ENCODE assay signal across 1 cellular context in the genomic region with DNA sequence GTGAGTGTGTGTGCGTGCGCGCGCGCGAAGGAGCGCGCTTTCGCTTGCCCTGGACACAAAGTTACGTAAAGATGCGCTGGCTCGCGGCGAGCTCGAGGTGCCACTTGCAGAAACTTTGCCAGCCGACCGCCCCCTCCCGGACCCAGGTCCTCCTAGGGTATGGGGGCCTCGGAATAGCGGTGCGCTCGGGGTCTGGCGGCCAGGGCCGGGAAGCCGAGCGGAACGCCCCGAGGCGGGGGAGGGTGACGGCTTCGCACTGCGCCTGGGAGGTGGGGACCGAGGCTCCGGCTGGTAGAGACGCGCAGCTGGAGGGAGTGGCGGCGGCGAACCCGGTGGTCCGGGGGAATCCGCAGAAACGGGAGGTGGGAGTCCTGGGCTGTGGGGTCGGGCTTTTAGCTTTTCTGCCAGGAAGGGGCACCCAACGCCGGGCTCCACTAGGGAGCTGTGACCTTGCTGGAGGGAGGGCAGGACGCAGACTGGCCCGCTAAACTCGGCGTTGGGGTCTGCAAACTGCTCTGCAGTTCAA.
TF ChIP-seq lines count a peak whose summit lies in the region.

No MANE protein-coding gene starts in this region.

TF ChIP-seq in IMR-90, 13 proteins besides CTCF, POLR2A, EP300 and RAD21 (continued from another document):
- TF ChIP-seq, protein P1, sequence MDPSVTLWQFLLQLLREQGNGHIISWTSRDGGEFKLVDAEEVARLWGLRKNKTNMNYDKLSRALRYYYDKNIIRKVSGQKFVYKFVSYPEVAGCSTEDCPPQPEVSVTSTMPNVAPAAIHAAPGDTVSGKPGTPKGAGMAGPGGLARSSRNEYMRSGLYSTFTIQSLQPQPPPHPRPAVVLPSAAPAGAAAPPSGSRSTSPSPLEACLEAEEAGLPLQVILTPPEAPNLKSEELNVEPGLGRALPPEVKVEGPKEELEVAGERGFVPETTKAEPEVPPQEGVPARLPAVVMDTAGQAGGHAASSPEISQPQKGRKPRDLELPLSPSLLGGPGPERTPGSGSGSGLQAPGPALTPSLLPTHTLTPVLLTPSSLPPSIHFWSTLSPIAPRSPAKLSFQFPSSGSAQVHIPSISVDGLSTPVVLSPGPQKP (IDR thresholded peaks at IDR 0.05; ENCODE audit: borderline replicate concordance, low read depth, low read length), result no peak
- TF ChIP-seq BHLHE40 (IDR thresholded peaks at IDR 0.05; ENCODE audit: low read depth, low read length) (no peak), MAFK (IDR thresholded peaks at IDR 0.05; ENCODE audit: low read depth, low read length) (no peak), NFE2L2 (IDR thresholded peaks at IDR 0.05; ENCODE audit: low read depth, low read length) (no peak), CEBPB (IDR thresholded peaks at IDR 0.05; ENCODE audit: low read depth, low read length) (no peak), RCOR1 (IDR thresholded peaks at IDR 0.05; ENCODE audit: insufficient replicate concordance, low read length) (no peak), FOS (IDR thresholded peaks at IDR 0.05; ENCODE audit: low read depth, low read length) (no peak), SMC3 (IDR thresholded peaks at IDR 0.05; ENCODE audit: low read depth, low read length) (no peak), MXI1 (IDR thresholded peaks at IDR 0.05; ENCODE audit: borderline replicate concordance, low read depth, low read length) (no peak)
- TF ChIP-seq, protein P2, sequence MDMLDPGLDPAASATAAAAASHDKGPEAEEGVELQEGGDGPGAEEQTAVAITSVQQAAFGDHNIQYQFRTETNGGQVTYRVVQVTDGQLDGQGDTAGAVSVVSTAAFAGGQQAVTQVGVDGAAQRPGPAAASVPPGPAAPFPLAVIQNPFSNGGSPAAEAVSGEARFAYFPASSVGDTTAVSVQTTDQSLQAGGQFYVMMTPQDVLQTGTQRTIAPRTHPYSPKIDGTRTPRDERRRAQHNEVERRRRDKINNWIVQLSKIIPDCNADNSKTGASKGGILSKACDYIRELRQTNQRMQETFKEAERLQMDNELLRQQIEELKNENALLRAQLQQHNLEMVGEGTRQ (IDR thresholded peaks at IDR 0.05; ENCODE audit: low read depth, low read length), result no peak
